18 cellular contexts compared by ENCODE assay signal in genomic region chr3:139107424-139108252, GRCh38.
"Had no signal": no experiment of that assay in that cellular context is flagged by ENCODE, and none has a peak within 500 bp of the region (broad histone marks: within the 10 kb centered on the region; RNA-seq: fewer than 3 reads in every experiment).

No MANE protein-coding gene starts in this region.

- H3K9me3 Mint-ChIP-seq: naive thymus-derived CD8-positive, alpha-beta T cell; T-cell; WTC11 had no signal

- H3K27me3 ChIP-seq: neutrophil, tibial nerve had no signal

- DNase-seq: activated CD4-positive, alpha-beta T cell treated with anti-CD3 and anti-CD28 coated beads for 36 hours; activated CD8-positive, alpha-beta memory T cell treated with anti-CD3 and anti-CD28 coated beads, Interleukin-2, amount 50 U/mL, for 48 hours; activated CD8-positive, alpha-beta T cell treated with anti-CD3 and anti-CD28 coated beads, Interleukin-2, amount 10 ng/mL, durations not matched to agents 7 days and 5 days; amygdala; caudate nucleus; foreskin melanocyte; kidney glomerular epithelial cell; mesendoderm; naive thymus-derived CD8-positive, alpha-beta T cell; retina; stimulated activated naive CD4-positive, alpha-beta T cell treated with Interleukin-2 at 50 U/mL for 16 hours; T-cell had no signal

- H3K4me1 Mint-ChIP-seq: WTC11 had no signal

- H3K4me1 ChIP-seq: parathyroid adenoma had no signal

- H3K9me3 ChIP-seq: neutrophil, tibial nerve had no signal

- H3K36me3 ChIP-seq: neutrophil, tibial nerve had no signal

- H2AFZ ChIP-seq: parathyroid adenoma had no signal

- H3K4me3 Mint-ChIP-seq: activated CD4-positive, alpha-beta T cell treated with anti-CD3 and anti-CD28 coated beads for 36 hours; activated CD8-positive, alpha-beta T cell treated with anti-CD3 and anti-CD28 coated beads, Interleukin-2, amount 10 ng/mL, durations not matched to agents 7 days and 5 days; activated naive CD8-positive, alpha-beta T cell; naive thymus-derived CD8-positive, alpha-beta T cell; T-cell; WTC11 had no signal

- H3K27me3 Mint-ChIP-seq: activated naive CD8-positive, alpha-beta T cell had no signal

- H3K4me3 ChIP-seq: tibial nerve had no signal

- H3K9ac ChIP-seq: parathyroid adenoma had no signal

- H3K36me3 Mint-ChIP-seq: activated naive CD8-positive, alpha-beta T cell; naive thymus-derived CD8-positive, alpha-beta T cell; T-cell; WTC11 had no signal

- H3K27ac ChIP-seq: neutrophil, parathyroid adenoma, tibial nerve had no signal

- H3K79me2 ChIP-seq: parathyroid adenoma had no signal

- H3K27ac Mint-ChIP-seq: activated CD4-positive, alpha-beta T cell treated with anti-CD3 and anti-CD28 coated beads for 36 hours; activated CD8-positive, alpha-beta T cell treated with anti-CD3 and anti-CD28 coated beads, Interleukin-2, amount 10 ng/mL, durations not matched to agents 7 days and 5 days; activated naive CD8-positive, alpha-beta T cell; naive thymus-derived CD8-positive, alpha-beta T cell; T-cell; WTC11 had no signal

- ATAC-seq: activated CD4-positive, alpha-beta T cell treated with anti-CD3 and anti-CD28 coated beads for 36 hours; activated CD8-positive, alpha-beta T cell treated with anti-CD3 and anti-CD28 coated beads, Interleukin-2, amount 10 ng/mL, durations not matched to agents 7 days and 5 days; naive thymus-derived CD8-positive, alpha-beta T cell; SK-N-SH treated with all-trans-retinoic acid at 6 μM for 48 hours; T-cell; WTC11 had no signal
